ENCODE assay signal across 1 cellular context in the genomic region with DNA sequence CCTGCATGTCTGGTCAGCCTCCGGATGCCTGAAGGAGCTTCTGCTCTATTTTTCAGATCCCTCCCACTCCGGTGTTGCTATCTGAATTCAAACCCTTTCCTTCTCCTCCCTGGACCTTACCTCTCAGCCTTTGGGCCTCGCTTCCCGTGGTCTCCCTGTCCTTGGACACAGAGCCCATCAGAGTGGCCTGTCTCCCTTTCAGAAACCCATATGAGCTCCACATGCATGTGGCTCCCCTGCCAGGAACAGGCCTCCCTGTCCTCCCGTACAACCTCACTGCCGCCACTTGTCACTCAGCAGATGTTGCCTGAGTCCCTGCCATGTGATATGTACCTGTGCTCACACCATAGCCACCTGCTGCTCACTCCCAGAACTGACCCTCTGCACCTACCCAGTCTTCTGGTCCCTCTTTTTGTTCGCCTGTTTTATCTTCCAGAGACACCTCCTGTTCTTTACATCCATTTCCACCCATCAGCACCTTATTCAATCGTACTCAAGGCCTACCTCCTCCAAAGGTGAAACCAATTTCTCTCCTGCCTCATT.
TF ChIP-seq lines count a peak whose summit lies in the region.

No MANE protein-coding gene starts in this region.

TF ChIP-seq in H1, 55 proteins besides CTCF, POLR2A, EP300 and RAD21:
- TF ChIP-seq SP4 (IDR thresholded peaks at IDR 0.05; ENCODE audit: low read length): no peak
- TF ChIP-seq, protein P1, sequence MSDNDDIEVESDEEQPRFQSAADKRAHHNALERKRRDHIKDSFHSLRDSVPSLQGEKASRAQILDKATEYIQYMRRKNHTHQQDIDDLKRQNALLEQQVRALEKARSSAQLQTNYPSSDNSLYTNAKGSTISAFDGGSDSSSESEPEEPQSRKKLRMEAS (IDR thresholded peaks at IDR 0.05): peak; percentile 26; the same call in 1 of the 2 replicates
